Comparison of ENCODE assay signal across 8 cellular contexts in the genomic region with DNA sequence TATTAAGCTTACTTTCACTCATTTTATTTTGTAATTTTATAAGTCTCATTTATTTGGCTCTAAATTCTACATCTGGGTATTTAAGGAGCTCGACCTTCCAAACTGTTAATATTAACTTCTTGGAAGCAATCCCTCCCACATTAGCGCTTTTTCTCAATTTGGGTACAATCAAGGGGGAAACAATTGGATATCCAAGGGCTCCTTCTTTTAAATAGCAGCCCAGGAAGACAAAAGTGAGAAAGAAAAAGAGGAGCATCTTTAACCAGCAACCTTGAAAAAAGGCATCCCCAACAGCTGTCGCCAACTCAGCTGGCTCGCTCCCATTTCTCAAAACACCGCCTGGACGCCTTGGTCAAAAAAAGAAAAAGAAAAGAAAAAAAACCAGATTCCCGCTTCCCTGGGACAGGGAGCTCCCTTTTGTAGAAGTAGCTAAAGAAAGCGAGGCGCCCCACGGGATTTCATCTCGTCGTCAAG. TPM values are rescaled to one million over a fixed set of nuclear protein-coding genes. Genes with fewer than 3 reads are reported as not detected.
DNase-seq lines count a peak whose midpoint lies in the region; ATAC-seq and TF ChIP-seq lines count a peak whose summit lies in the region.

No MANE protein-coding gene starts in this region.

- TF ChIP-seq POLR2A in heart left ventricle (IDR thresholded peaks at IDR 0.05) (no peak), uterus (IDR thresholded peaks at IDR 0.05) (no peak)

- peak in 4 of 5 donors; percentile 55 to 72 (median 62) for DNase-seq in heart left ventricle
- DNase-seq in Right ventricle myocardium superior = no peak
- no peak for DNase-seq in colonic mucosa
- DNase-seq in uterus = peak in 1 of 2 donors; percentile 33
- DNase-seq in retina = no peak
- no peak for DNase-seq in Karpas-422

- H4K20me1 ChIP-seq in Karpas-422 (ENCODE audit: insufficient read depth, low read depth, low read length) = no peaks in the 10 kb centered on the region

- H3K27ac ChIP-seq in heart left ventricle (peak overlapping the region; percentile 71 to 95 (median 86)), colonic mucosa (peak overlapping the region; percentile 81), muscle layer of colon (ENCODE audit: low read depth, low read length) (peak overlapping the region; percentile 80), uterus (peak overlapping the region; percentile 83 to 90), Karpas-422 (ENCODE audit: low read length) (no peak overlapping the region)

- H3K9me3 ChIP-seq in heart left ventricle (no peaks in the 10 kb centered on the region), colonic mucosa (no peaks in the 10 kb centered on the region), muscle layer of colon (ENCODE audit: low read length) (no peaks in the 10 kb centered on the region), uterus (no peaks in the 10 kb centered on the region), Karpas-422 (ENCODE audit: low read length) (no peaks in the 10 kb centered on the region)

- ATAC-seq in heart left ventricle (no peak), Right ventricle myocardium superior (ENCODE audit: poor library complexity) (no peak), HG02759 (IDR thresholded peaks at IDR 0.05; ENCODE audit: unreplicated experiment) (no peak)

- intact Hi-C loops in heart left ventricle (cut with DNase I) = no loop called here
- intact Hi-C loops in Right ventricle myocardium superior (cut with DNase I) = no loop called here
- intact Hi-C loops in colonic mucosa (cut with DNase I) = no loop called here
- intact Hi-C loops in uterus (cut with DNase I; ENCODE audit: low total_unique reads) = no loop called here

- 4 to 7% (median 5%) methylated on average over 12 of the region's 12 CpGs for WGBS in heart left ventricle, 4 donors

- TF ChIP-seq CTCF in heart left ventricle (IDR thresholded peaks at IDR 0.05) = no peak
- no peak for TF ChIP-seq CTCF in colonic mucosa (IDR thresholded peaks at IDR 0.05)
- TF ChIP-seq CTCF in uterus (IDR thresholded peaks at IDR 0.05) = no peak

- no peaks in the 10 kb centered on the region for H3K36me3 ChIP-seq in heart left ventricle
- no peaks in the 10 kb centered on the region for H3K36me3 ChIP-seq in colonic mucosa
- H3K36me3 ChIP-seq in muscle layer of colon (ENCODE audit: insufficient read depth, low read length) = no peaks in the 10 kb centered on the region
- H3K36me3 ChIP-seq in uterus = no peaks in the 10 kb centered on the region
- no peaks in the 10 kb centered on the region for H3K36me3 ChIP-seq in Karpas-422 (ENCODE audit: insufficient read depth, low read length)

- no peaks in the 10 kb centered on the region for H3K79me2 ChIP-seq in Karpas-422 (ENCODE audit: low read length)

- peaks cover 0 to 27% (median 0%) of the 10 kb centered on the region in 12 donors for H3K4me1 ChIP-seq in heart left ventricle
- H3K4me1 ChIP-seq in colonic mucosa = no peaks in the 10 kb centered on the region
- peaks cover 15% of the 10 kb centered on the region for H3K4me1 ChIP-seq in muscle layer of colon (ENCODE audit: insufficient read depth, low read length)
- no peaks in the 10 kb centered on the region for H3K4me1 ChIP-seq in uterus
- H3K4me1 ChIP-seq in Karpas-422 (ENCODE audit: low read length) = no peaks in the 10 kb centered on the region

- H3K9ac ChIP-seq in colonic mucosa (ENCODE audit: low read depth in 2 of 2, low read length in 2 of 2) (peak overlapping the region; percentile 68 to 75), muscle layer of colon (ENCODE audit: low read length) (peak overlapping the region; percentile 72), Karpas-422 (ENCODE audit: low read length) (no peak overlapping the region)

- H3K4me2 ChIP-seq in Karpas-422 (ENCODE audit: low read depth, low read length, poor library complexity, severe bottlenecking) = no peak overlapping the region

- no peaks in the 10 kb centered on the region for H3K9me2 ChIP-seq in Karpas-422 (replicated peaks; ENCODE audit: insufficient read depth, low read length)

- H3K4me3 ChIP-seq in heart left ventricle (peak overlapping the region; percentile 34 to 82 (median 68)), colonic mucosa (peak overlapping the region; percentile 77), muscle layer of colon (ENCODE audit: low read depth in 1 of 2, low read length in 2 of 2) (peak overlapping the region; percentile 61 to 69), uterus (peak overlapping the region; percentile 57 to 69), Karpas-422 (ENCODE audit: low read length) (no peak overlapping the region)

- H3K27me3 ChIP-seq in heart left ventricle (peaks cover 0 to 52% (median 7%) of the 10 kb centered on the region in 9 donors), colonic mucosa (no peaks in the 10 kb centered on the region), muscle layer of colon (ENCODE audit: control insufficient read depth in 1 of 2, insufficient read depth in 2 of 2, low read length in 2 of 2) (no peaks in the 10 kb centered on the region), uterus (no peaks in the 10 kb centered on the region), Karpas-422 (ENCODE audit: low read length) (no peaks in the 10 kb centered on the region)

- no peak overlapping the region for H2AFZ ChIP-seq in Karpas-422 (ENCODE audit: low read length)

RNA-seq across cellular contexts. Expression of gene C3orf70, which starts 0.9 kb away (rescaled TPM):
- total RNA-seq in heart left ventricle (1 to 10 TPM; 1.1 to 2.9 (median 2.2) TPM), Right ventricle myocardium superior (1.5 TPM), colonic mucosa (10 to 100 TPM in 1 of 2 donors, 1 to 10 TPM in 1; 8.4 to 12.7 TPM), uterus (10 to 100 TPM in 3 of 4 donors, 1 to 10 TPM in 1; 4.4 to 24.4 (median 16.9) TPM)
- polyA plus RNA-seq in heart left ventricle = under 1 TPM; 0.53 to 0.75 TPM
- total RNA-seq in Karpas-422 (2014; rRNA removed; shearing (Covaris generic); ENCODE audit: low replicate concordance) = not detected in 2 replicates

Comparison
In these comparisons a context has a peak if more than half of its experiments do, and no peak if none do; other contexts are left out.
1. DNase-seq: peak in heart left ventricle (4 of 5); none in Right ventricle myocardium superior (single experiment), colonic mucosa (single experiment), retina (single experiment) and Karpas-422 (single experiment).